In genomic region chr4:121977251-121978168, GRCh38 we compare ENCODE assay signal across 1 cellular context.
TF ChIP-seq lines count a peak whose summit lies in the region.

No MANE protein-coding gene starts in this region.

TF ChIP-seq in GM12878, 131 proteins besides CTCF, POLR2A, EP300 and RAD21 (continued from another document and continues in another):
- peak; percentile 95 for TF ChIP-seq SPI1 (IDR thresholded peaks at IDR 0.05; ENCODE audit: borderline replicate concordance, insufficient read depth, low read depth, low read length)
- peak; percentile 48 for TF ChIP-seq RUNX3 (IDR thresholded peaks at IDR 0.05; ENCODE audit: low read length)
- no peak for TF ChIP-seq YY1 (IDR thresholded peaks at IDR 0.05; ENCODE audit: low read depth, low read length)
- TF ChIP-seq MEF2A (IDR thresholded peaks at IDR 0.05; ENCODE audit: insufficient read depth, low read depth, low read length) = peak; percentile 50; the same call in 1 of the 2 replicates
- TF ChIP-seq PBX3 (IDR thresholded peaks at IDR 0.05; ENCODE audit: insufficient replicate concordance, low read depth, low read length) = no peak
- TF ChIP-seq BCL11A (IDR thresholded peaks at IDR 0.05; ENCODE audit: low read depth, low read length) = peak; percentile 40; the same call in 1 of the 2 replicates
- TF ChIP-seq HCFC1 (IDR thresholded peaks at IDR 0.05; ENCODE audit: low read length) = no peak
- no peak for TF ChIP-seq ZNF207 (IDR thresholded peaks at IDR 0.05; ENCODE audit: borderline replicate concordance)
- no peak for TF ChIP-seq GABPA (IDR thresholded peaks at IDR 0.05; ENCODE audit: low read depth)
- peak; percentile 41; the same call in 1 of the 2 replicates for TF ChIP-seq ZBED1 (IDR thresholded peaks at IDR 0.05; ENCODE audit: borderline replicate concordance)
- peak; percentile 76 for TF ChIP-seq IKZF1 (conservative IDR thresholded peaks at IDR 0.05)
- TF ChIP-seq ZZZ3 (IDR thresholded peaks at IDR 0.05; ENCODE audit: control insufficient read depth, insufficient read length, low read depth) = no peak
- no peak for TF ChIP-seq MTA3 (IDR thresholded peaks at IDR 0.05; ENCODE audit: borderline replicate concordance, low read length)
- TF ChIP-seq CHD2 (IDR thresholded peaks at IDR 0.05; ENCODE audit: borderline replicate concordance, low read depth, low read length) = no peak
- TF ChIP-seq ASH2L (IDR thresholded peaks at IDR 0.05; ENCODE audit: borderline replicate concordance, low read depth) = no peak
- no peak for TF ChIP-seq POU2F2 (IDR thresholded peaks at IDR 0.05; ENCODE audit: borderline replicate concordance, low read depth, low read length)
- TF ChIP-seq SIX5 (IDR thresholded peaks at IDR 0.05; ENCODE audit: low read depth, low read length, severe bottlenecking) = no peak
- TF ChIP-seq TAF1 (IDR thresholded peaks at IDR 0.05; ENCODE audit: borderline replicate concordance, low read depth, low read length) = no peak
- TF ChIP-seq SIN3A (IDR thresholded peaks at IDR 0.05; ENCODE audit: low read depth, low read length) = no peak
- TF ChIP-seq CREM (IDR thresholded peaks at IDR 0.05; ENCODE audit: low read depth) = peak; percentile 35; the same call in 1 of the 2 replicates
- peak; percentile 53; the same call in 1 of the 2 replicates for TF ChIP-seq BMI1 (IDR thresholded peaks at IDR 0.05; ENCODE audit: borderline replicate concordance)
- TF ChIP-seq ZSCAN29 (IDR thresholded peaks at IDR 0.05) = no peak
- no peak for TF ChIP-seq TCF7 (IDR thresholded peaks at IDR 0.05; ENCODE audit: borderline replicate concordance)
- 0 out of 2 replicates have a peak, but pooled peaks have one; percentile 17 for TF ChIP-seq CREB1 (IDR thresholded peaks at IDR 0.05; ENCODE audit: low read depth)
- no peak for TF ChIP-seq BACH1 (IDR thresholded peaks at IDR 0.05; ENCODE audit: borderline replicate concordance)
- no peak for TF ChIP-seq SREBF1 (IDR thresholded peaks at IDR 0.05; ENCODE audit: low read length)
- TF ChIP-seq, protein P1, sequence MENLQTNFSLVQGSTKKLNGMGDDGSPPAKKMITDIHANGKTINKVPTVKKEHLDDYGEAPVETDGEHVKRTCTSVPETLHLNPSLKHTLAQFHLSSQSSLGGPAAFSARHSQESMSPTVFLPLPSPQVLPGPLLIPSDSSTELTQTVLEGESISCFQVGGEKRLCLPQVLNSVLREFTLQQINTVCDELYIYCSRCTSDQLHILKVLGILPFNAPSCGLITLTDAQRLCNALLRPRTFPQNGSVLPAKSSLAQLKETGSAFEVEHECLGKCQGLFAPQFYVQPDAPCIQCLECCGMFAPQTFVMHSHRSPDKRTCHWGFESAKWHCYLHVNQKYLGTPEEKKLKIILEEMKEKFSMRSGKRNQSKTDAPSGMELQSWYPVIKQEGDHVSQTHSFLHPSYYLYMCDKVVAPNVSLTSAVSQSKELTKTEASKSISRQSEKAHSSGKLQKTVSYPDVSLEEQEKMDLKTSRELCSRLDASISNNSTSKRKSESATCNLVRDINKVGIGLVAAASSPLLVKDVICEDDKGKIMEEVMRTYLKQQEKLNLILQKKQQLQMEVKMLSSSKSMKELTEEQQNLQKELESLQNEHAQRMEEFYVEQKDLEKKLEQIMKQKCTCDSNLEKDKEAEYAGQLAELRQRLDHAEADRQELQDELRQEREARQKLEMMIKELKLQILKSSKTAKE (IDR thresholded peaks at IDR 0.05; ENCODE audit: low read depth, poor library complexity, severe bottlenecking) = no peak
- no peak for TF ChIP-seq PML (IDR thresholded peaks at IDR 0.05; ENCODE audit: low read length)
- TF ChIP-seq HDAC2 (IDR thresholded peaks at IDR 0.05) = no peak
- peak; percentile 88 for TF ChIP-seq IRF4 (IDR thresholded peaks at IDR 0.05; ENCODE audit: low read depth, low read length)
- TF ChIP-seq SMAD1 (IDR thresholded peaks at IDR 0.05; ENCODE audit: low read depth, partially characterized antibody) = no peak
- TF ChIP-seq NBN (IDR thresholded peaks at IDR 0.05) = peak; percentile 63; the same call in 1 of the 2 replicates
- TF ChIP-seq PAX5 (IDR thresholded peaks at IDR 0.05; ENCODE audit: borderline replicate concordance, low read depth, low read length) = no peak
- TF ChIP-seq, protein P2, sequence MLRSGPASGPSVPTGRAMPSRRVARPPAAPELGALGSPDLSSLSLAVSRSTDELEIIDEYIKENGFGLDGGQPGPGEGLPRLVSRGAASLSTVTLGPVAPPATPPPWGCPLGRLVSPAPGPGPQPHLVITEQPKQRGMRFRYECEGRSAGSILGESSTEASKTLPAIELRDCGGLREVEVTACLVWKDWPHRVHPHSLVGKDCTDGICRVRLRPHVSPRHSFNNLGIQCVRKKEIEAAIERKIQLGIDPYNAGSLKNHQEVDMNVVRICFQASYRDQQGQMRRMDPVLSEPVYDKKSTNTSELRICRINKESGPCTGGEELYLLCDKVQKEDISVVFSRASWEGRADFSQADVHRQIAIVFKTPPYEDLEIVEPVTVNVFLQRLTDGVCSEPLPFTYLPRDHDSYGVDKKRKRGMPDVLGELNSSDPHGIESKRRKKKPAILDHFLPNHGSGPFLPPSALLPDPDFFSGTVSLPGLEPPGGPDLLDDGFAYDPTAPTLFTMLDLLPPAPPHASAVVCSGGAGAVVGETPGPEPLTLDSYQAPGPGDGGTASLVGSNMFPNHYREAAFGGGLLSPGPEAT (IDR thresholded peaks at IDR 0.05; ENCODE audit: low read depth) = 0 out of 2 replicates have a peak, but pooled peaks have one; percentile 38
- TF ChIP-seq ETV6 (conservative IDR thresholded peaks at IDR 0.05 in 1 of 2, IDR thresholded peaks at IDR 0.05 in 1 of 2; ENCODE audit: borderline replicate concordance in 1 of 2, low read depth in 1 of 2) = peak in 1 of 2 experiments; percentile 80; a peak in 1 of 4 replicates
- TF ChIP-seq KAT2A (conservative IDR thresholded peaks at IDR 0.05; ENCODE audit: control insufficient read depth, low read depth, low read length) = no peak
- TF ChIP-seq E2F4 (IDR thresholded peaks at IDR 0.05; ENCODE audit: low read depth, low read length) = no peak
- TF ChIP-seq ZNF592 (IDR thresholded peaks at IDR 0.05) = no peak
- no peak for TF ChIP-seq RB1 (IDR thresholded peaks at IDR 0.05; ENCODE audit: borderline replicate concordance)
- TF ChIP-seq TBL1XR1 (IDR thresholded peaks at IDR 0.05; ENCODE audit: low read depth, low read length) = peak; percentile 30; the same call in 1 of the 2 replicates
- TF ChIP-seq, protein P3, sequence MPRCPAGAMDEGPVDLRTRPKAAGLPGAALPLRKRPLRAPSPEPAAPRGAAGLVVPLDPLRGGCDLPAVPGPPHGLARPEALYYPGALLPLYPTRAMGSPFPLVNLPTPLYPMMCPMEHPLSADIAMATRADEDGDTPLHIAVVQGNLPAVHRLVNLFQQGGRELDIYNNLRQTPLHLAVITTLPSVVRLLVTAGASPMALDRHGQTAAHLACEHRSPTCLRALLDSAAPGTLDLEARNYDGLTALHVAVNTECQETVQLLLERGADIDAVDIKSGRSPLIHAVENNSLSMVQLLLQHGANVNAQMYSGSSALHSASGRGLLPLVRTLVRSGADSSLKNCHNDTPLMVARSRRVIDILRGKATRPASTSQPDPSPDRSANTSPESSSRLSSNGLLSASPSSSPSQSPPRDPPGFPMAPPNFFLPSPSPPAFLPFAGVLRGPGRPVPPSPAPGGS (IDR thresholded peaks at IDR 0.05; ENCODE audit: borderline replicate concordance, insufficient read depth, low read depth, low read length, poor library complexity, severe bottlenecking) = no peak
- TF ChIP-seq TCF12 (IDR thresholded peaks at IDR 0.05; ENCODE audit: low read depth, low read length) = no peak
- peak; percentile 82 to 87 for TF ChIP-seq IKZF2 (IDR thresholded peaks at IDR 0.05)
- TF ChIP-seq DPF2 (IDR thresholded peaks at IDR 0.05) = peak; percentile 67
- TF ChIP-seq, protein P4, sequence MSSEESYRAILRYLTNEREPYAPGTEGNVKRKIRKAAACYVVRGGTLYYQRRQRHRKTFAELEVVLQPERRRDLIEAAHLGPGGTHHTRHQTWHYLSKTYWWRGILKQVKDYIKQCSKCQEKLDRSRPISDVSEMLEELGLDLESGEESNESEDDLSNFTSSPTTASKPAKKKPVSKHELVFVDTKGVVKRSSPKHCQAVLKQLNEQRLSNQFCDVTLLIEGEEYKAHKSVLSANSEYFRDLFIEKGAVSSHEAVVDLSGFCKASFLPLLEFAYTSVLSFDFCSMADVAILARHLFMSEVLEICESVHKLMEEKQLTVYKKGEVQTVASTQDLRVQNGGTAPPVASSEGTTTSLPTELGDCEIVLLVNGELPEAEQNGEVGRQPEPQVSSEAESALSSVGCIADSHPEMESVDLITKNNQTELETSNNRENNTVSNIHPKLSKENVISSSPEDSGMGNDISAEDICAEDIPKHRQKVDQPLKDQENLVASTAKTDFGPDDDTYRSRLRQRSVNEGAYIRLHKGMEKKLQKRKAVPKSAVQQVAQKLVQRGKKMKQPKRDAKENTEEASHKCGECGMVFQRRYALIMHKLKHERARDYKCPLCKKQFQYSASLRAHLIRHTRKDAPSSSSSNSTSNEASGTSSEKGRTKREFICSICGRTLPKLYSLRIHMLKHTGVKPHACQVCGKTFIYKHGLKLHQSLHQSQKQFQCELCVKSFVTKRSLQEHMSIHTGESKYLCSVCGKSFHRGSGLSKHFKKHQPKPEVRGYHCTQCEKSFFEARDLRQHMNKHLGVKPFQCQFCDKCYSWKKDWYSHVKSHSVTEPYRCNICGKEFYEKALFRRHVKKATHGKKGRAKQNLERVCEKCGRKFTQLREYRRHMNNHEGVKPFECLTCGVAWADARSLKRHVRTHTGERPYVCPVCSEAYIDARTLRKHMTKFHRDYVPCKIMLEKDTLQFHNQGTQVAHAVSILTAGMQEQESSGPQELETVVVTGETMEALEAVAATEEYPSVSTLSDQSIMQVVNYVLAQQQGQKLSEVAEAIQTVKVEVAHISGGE (CRISPR knock-in tag; IDR thresholded peaks at IDR 0.05) = no peak
- peak; percentile 40; the same call in 1 of the 2 replicates for TF ChIP-seq CBX5 (IDR thresholded peaks at IDR 0.05; ENCODE audit: low read depth)
- TF ChIP-seq CBX3 (IDR thresholded peaks at IDR 0.05; ENCODE audit: borderline replicate concordance, low read depth) = no peak
- TF ChIP-seq, protein P5, sequence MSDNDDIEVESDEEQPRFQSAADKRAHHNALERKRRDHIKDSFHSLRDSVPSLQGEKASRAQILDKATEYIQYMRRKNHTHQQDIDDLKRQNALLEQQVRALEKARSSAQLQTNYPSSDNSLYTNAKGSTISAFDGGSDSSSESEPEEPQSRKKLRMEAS (IDR thresholded peaks at IDR 0.05; ENCODE audit: low read depth, low read length) = no peak
- TF ChIP-seq STAT1 (conservative IDR thresholded peaks at IDR 0.05) = no peak
